Comparison of ENCODE assay signal across 8 cellular contexts in genomic region chr2:23803965-23804542, GRCh38.
DNase-seq lines count a peak whose midpoint lies in the region; TF ChIP-seq lines count a peak whose summit lies in the region.

No MANE protein-coding gene starts in this region.

- H3K36me3 ChIP-seq in breast epithelium (no peaks in the 10 kb centered on the region), cardiac muscle cell (peaks cover 8% of the 10 kb centered on the region), uterus (peaks cover 0 to 2% of the 10 kb centered on the region in 2 donors)

- POLR2A ChIA-PET in MCF 10A (lab: Yijun Ruan, JAX) = interaction anchor here (0.8 to 3.5 kb wide), 7 partner anchors 17 to 418 kb away, joined by 3 to 47 read pairs (median 8); partner anchors contain the start of genes ATAD2B and SF3B6

- H3K9me3 Mint-ChIP-seq in MCF 10A (ENCODE audit: unreplicated experiment) = no peaks in the 10 kb centered on the region

- intact Hi-C loops in MCF 10A (cut with micrococcal nuclease) = no loop called here
- intact Hi-C loops in breast epithelium (cut with DNase I; ENCODE audit: low total_unique reads) = no loop called here
- intact Hi-C loops in uterus (cut with DNase I; ENCODE audit: low total_unique reads) = no loop called here

- no peaks in the 10 kb centered on the region for H3K27me3 Mint-ChIP-seq in MCF 10A (ENCODE audit: insufficient read depth, unreplicated experiment)

- BruUV-seq in MCF 10A (replicated peaks; lab: Mats Ljungman, UMichigan) = no TSS peak

- in situ Hi-C loops in GM13976 (cut with MboI; ENCODE audit: low sequenced_read_pairs, unreplicated experiment) = no loop called here

- peak overlapping the region; percentile 83 for H3K27ac Mint-ChIP-seq in MCF 10A (ENCODE audit: low read depth, unreplicated experiment)

- H3K4me3 ChIP-seq in breast epithelium = no peak overlapping the region
- no peak overlapping the region for H3K4me3 ChIP-seq in cardiac muscle cell
- H3K4me3 ChIP-seq in uterus = no peak overlapping the region

- H3K9me3 ChIP-seq in breast epithelium (no peaks in the 10 kb centered on the region), cardiac muscle cell (ENCODE audit: low read depth) (no peaks in the 10 kb centered on the region), uterus (no peaks in the 10 kb centered on the region)

- CTCF ChIA-PET in MCF 10A (lab: Yijun Ruan, JAX) = interaction anchor here (0.5 to 3.5 kb wide), 11 partner anchors 20 to 435 kb away, joined by 3 to 22 read pairs (median 4); partner anchors contain the start of gene ATAD2B

- peaks cover 24% of the 10 kb centered on the region for H3K4me1 Mint-ChIP-seq in MCF 10A (ENCODE audit: insufficient read depth, unreplicated experiment)

- H3K4me1 ChIP-seq in breast epithelium (no peaks in the 10 kb centered on the region), cardiac muscle cell (ENCODE audit: low read depth) (no peaks in the 10 kb centered on the region), uterus (no peaks in the 10 kb centered on the region)

- DNase-seq in MCF 10A (ENCODE audit: unreplicated experiment) = peak; percentile 75
- no peak for DNase-seq in breast epithelium (ENCODE audit: low spot score in 2 of 2)
- DNase-seq in RPMI7951 (ENCODE audit: low read depth) = peak; percentile 44
- peak; percentile 35 to 57 for DNase-seq in cardiac muscle cell (ENCODE audit: low read depth in 1 of 2, low spot score in 1 of 2)
- peak; percentile 37 to 45 for DNase-seq in uterus
- no peak for DNase-seq in NCI-H1436 (lab: John Stamatoyannopoulos, UW)
- DNase-seq in GM13976 (ENCODE audit: low spot score) = no peak
- DNase-seq in NCI-H2196 treated with DMSO at 0.1 percent for 48 hours (lab: John Stamatoyannopoulos, UW; ENCODE audit: unreplicated experiment) = no peak

- no peak for TF ChIP-seq POLR2A in breast epithelium (IDR thresholded peaks at IDR 0.05)
- no peak for TF ChIP-seq POLR2A in uterus (IDR thresholded peaks at IDR 0.05)

- peak overlapping the region; percentile 58 for H3K4me3 Mint-ChIP-seq in MCF 10A (ENCODE audit: unreplicated experiment)

- no peaks in the 10 kb centered on the region for H3K27me3 ChIP-seq in breast epithelium
- no peaks in the 10 kb centered on the region for H3K27me3 ChIP-seq in cardiac muscle cell
- no peaks in the 10 kb centered on the region for H3K27me3 ChIP-seq in uterus

- H3K36me3 Mint-ChIP-seq in MCF 10A (ENCODE audit: insufficient read depth, unreplicated experiment) = peaks cover 20% of the 10 kb centered on the region

- H3K27ac ChIP-seq in breast epithelium (peak overlapping the region in 1 of 2 donors; percentile 4), cardiac muscle cell (no peak overlapping the region), uterus (no peak overlapping the region)

- TF ChIP-seq CTCF in MCF 10A (IDR thresholded peaks at IDR 0.05; ENCODE audit: unreplicated experiment) (peak; percentile 38), breast epithelium (IDR thresholded peaks at IDR 0.05) (no peak), cardiac muscle cell (IDR thresholded peaks at IDR 0.05; ENCODE audit: low read depth, low read length) (peak; percentile 39), uterus (IDR thresholded peaks at IDR 0.05) (no peak), GM13976 (IDR thresholded peaks at IDR 0.05; ENCODE audit: borderline replicate concordance, control extremely low read depth, extremely low read depth, insufficient read depth, missing control alignments) (no peak)

Comparison
In these comparisons a context has a peak if more than half of its experiments do, and no peak if none do; other contexts are left out.
1. DNase-seq: peak in MCF 10A (single experiment), RPMI7951 (single experiment), cardiac muscle cell (2 of 2) and uterus (2 of 2); none in breast epithelium (0 of 2), NCI-H1436 (single experiment), GM13976 (single experiment) and NCI-H2196 treated with DMSO at 0.1 percent for 48 hours (single experiment).
2. CTCF ChIP-seq: peak in MCF 10A (single experiment) and cardiac muscle cell (single experiment); none in breast epithelium (0 of 3), uterus (0 of 4) and GM13976 (single experiment).